Comparison of ENCODE assay signal across 8 cellular contexts in genomic region chr1:23177438-23178380, GRCh38. TPM values are rescaled to one million over a fixed set of nuclear protein-coding genes. Genes with fewer than 3 reads are reported as not detected.
DNase-seq lines count a peak whose midpoint lies in the region; ATAC-seq, FAIRE-seq and TF ChIP-seq lines count a peak whose summit lies in the region.

No MANE protein-coding gene starts in this region.

- no peak for FAIRE-seq in HTR-8/SVneo (lab: Jason Lieb, UNC)

- peaks cover 2% of the 10 kb centered on the region; the same call in 1 of the 3 replicates for H3K4me1 Mint-ChIP-seq in GM23338

- H3K4me2 ChIP-seq in GM23338 = peak overlapping the region; percentile 90

- peaks cover 10% of the 10 kb centered on the region; the same call in 1 of the 2 replicates for H3F3A ChIP-seq in GM23338 (replicated peaks; ENCODE audit: low read depth)

- no peak overlapping the region for H3K27ac Mint-ChIP-seq in GM23338

- peak overlapping the region; percentile 98 for H2AFZ ChIP-seq in GM23338

- no peak overlapping the region for H3K27ac ChIP-seq in GM23338 (ENCODE audit: low read depth)
- peak overlapping the region; percentile 93 for H3K27ac ChIP-seq in cingulate gyrus (ENCODE audit: low read depth, low read length)

- H3K4me3 ChIP-seq in GM23338 = peak overlapping the region; percentile 76

- peak; percentile 88 for DNase-seq in Daoy (ENCODE audit: low read depth)
- peak; percentile 85 for DNase-seq in GM23338 (ENCODE audit: low spot score)
- peak; percentile 27 for DNase-seq in NCI-H128 (lab: John Stamatoyannopoulos, UW; ENCODE audit: unreplicated experiment)
- peak; percentile 66 for DNase-seq in activated CD4-positive, alpha-beta T cell treated with anti-CD3 and anti-CD28 coated beads for 48 hours
- peak; percentile 92 for DNase-seq in left kidney (ENCODE audit: low read depth, low spot score)
- peak; percentile 56 for DNase-seq in stimulated activated CD4-positive, alpha-beta T cell treated with anti-CD3 and anti-CD28 coated beads, Interleukin-1b, Interleukin-23, amount 100 ng/mL, for 48 hours
- no peak for DNase-seq in HTR-8/SVneo (ENCODE audit: insufficient read length, low spot score)

- H3K27me3 Mint-ChIP-seq in GM23338 (ENCODE audit: insufficient read depth, low read depth, poor library complexity) = peaks cover 29% of the 10 kb centered on the region

- H3K36me3 ChIP-seq in GM23338 (ENCODE audit: insufficient read depth) = no peaks in the 10 kb centered on the region

- peaks cover 11% of the 10 kb centered on the region; the same call in 1 of the 2 replicates for H3K4me1 ChIP-seq in GM23338 (ENCODE audit: insufficient read depth)

- peaks cover 32% of the 10 kb centered on the region for H3K27me3 ChIP-seq in GM23338 (ENCODE audit: insufficient read depth)

- no peaks in the 10 kb centered on the region for H4K20me1 ChIP-seq in GM23338 (replicated peaks; ENCODE audit: insufficient read depth)

- no peaks in the 10 kb centered on the region for H3K79me2 ChIP-seq in GM23338 (replicated peaks; ENCODE audit: insufficient read depth)

- H3K9me3 Mint-ChIP-seq in GM23338 = no peaks in the 10 kb centered on the region; the same call in 2 of the 3 replicates

- no peak for TF ChIP-seq CTCF in GM23338 (conservative IDR thresholded peaks at IDR 0.05; ENCODE audit: low read depth in 2 of 2)

- peak; percentile 93 for ATAC-seq in GM23338

- H3K9me2 ChIP-seq in GM23338 (ENCODE audit: insufficient read depth) = no peaks in the 10 kb centered on the region

- H3K4me3 Mint-ChIP-seq in GM23338 = peak overlapping the region; percentile 84

- H3K36me3 Mint-ChIP-seq in GM23338 (ENCODE audit: low read depth) = no peaks in the 10 kb centered on the region

TF ChIP-seq in GM23338, 12 proteins besides CTCF, POLR2A, EP300 and RAD21:
- no peak for TF ChIP-seq CREB1 (CRISPR knock-in tag; IDR thresholded peaks at IDR 0.05; ENCODE audit: low read depth)
- no peak for TF ChIP-seq EZH2 (IDR thresholded peaks at IDR 0.05; ENCODE audit: low read depth, unreplicated experiment)

RNA-seq across cellular contexts. Expression of gene LUZP1, which starts 9.1 kb away (rescaled TPM):
- 24.3 and 30.2 TPM in 2 replicates for total RNA-seq in Daoy (2014; rRNA removed; shearing (Covaris generic))
- total RNA-seq in GM23338 (2014; rRNA removed; shearing (Covaris generic)) = 44.1 and 45.7 TPM in 2 replicates
- 125 and 152 TPM in 2 replicates for polyA plus RNA-seq in GM23338 (2016; fragmentation: Nextera tagmentation; extraction: Ambion mirVana)

RNA-seq across cellular contexts. Expression of gene HTR1D, which starts 39.6 kb away (rescaled TPM):
- total RNA-seq in Daoy (2014; rRNA removed; shearing (Covaris generic)) = 3.1 and 5.0 TPM in 2 replicates
- 4.1 and 4.7 TPM in 2 replicates for total RNA-seq in GM23338 (2014; rRNA removed; shearing (Covaris generic))
- 2.1 and 2.4 TPM in 2 replicates for polyA plus RNA-seq in GM23338 (2016; fragmentation: Nextera tagmentation; extraction: Ambion mirVana)
